ENCODE assay signal across 22 cellular contexts in genomic region chr7:97859606-97860204, GRCh38.
"Had no signal": no experiment of that assay in that cellular context is flagged by ENCODE, and none has a peak within 500 bp of the region (broad histone marks: within the 10 kb centered on the region; RNA-seq: fewer than 3 reads in every experiment).

No MANE protein-coding gene starts in this region.

- FAIRE-seq: islet of Langerhans had no signal

- H3K4me3 Mint-ChIP-seq: activated B cell treated with CpG ODN at 0.5 μM for 24 hours; activated CD4-positive, alpha-beta T cell treated with anti-CD3 and anti-CD28 coated beads, Interleukin-2, amount 10 ng/mL, durations not matched to agents 24 days and 14 days; activated CD8-positive, alpha-beta T cell treated with anti-CD3 and anti-CD28 coated beads for 36 hours; activated naive CD4-positive, alpha-beta T cell treated with anti-CD3 and anti-CD28 coated beads for 36 hours had no signal

- DNase-seq: activated B cell treated with CpG ODN at 0.5 μM for 24 hours; activated CD4-positive, alpha-beta T cell treated with anti-CD3 and anti-CD28 coated beads, Interleukin-2, amount 10 ng/mL, durations not matched to agents 24 days and 14 days; activated CD8-positive, alpha-beta T cell treated with anti-CD3 and anti-CD28 coated beads for 36 hours; activated naive CD4-positive, alpha-beta T cell treated with anti-CD3 and anti-CD28 coated beads for 36 hours; activated T-cell treated with anti-CD3 and anti-CD28 coated beads, Interleukin-2, amount 50 U/mL, for 1 hour; body of pancreas; central memory CD4-positive, alpha-beta T cell; cortex of kidney; effector CD4-positive, alpha-beta T cell; midbrain; occipital lobe; stimulated activated CD4-positive, alpha-beta T cell treated with anti-CD3 and anti-CD28 coated beads, Interleukin-2, amount 100 ng/mL, for 24 hours; stimulated activated naive CD8-positive, alpha-beta T cell treated with anti-CD3 and anti-CD28 coated beads, Interleukin-15, Interleukin-2, amounts not matched to agents 100 U/mL and 50 U/mL, for 24 hours; substantia nigra; tibial artery had no signal

- H3K27ac Mint-ChIP-seq: activated B cell treated with CpG ODN at 0.5 μM for 24 hours; activated CD4-positive, alpha-beta T cell treated with anti-CD3 and anti-CD28 coated beads, Interleukin-2, amount 10 ng/mL, durations not matched to agents 24 days and 14 days; activated CD8-positive, alpha-beta T cell treated with anti-CD3 and anti-CD28 coated beads for 36 hours; activated naive CD4-positive, alpha-beta T cell treated with anti-CD3 and anti-CD28 coated beads for 36 hours; activated T-helper 2 cell treated with anti-CD3 and anti-CD28 coated beads, Interferon-gamma antibody, Interleukin-2, Interleukin-4, amounts not matched to agents 10 μg/mL and 5 μg/mL and 100 μg/mL, durations not matched to agents 14 hours and 24 hours and 36 hours; progenitor cell of endocrine pancreas had no signal

- ATAC-seq: activated CD8-positive, alpha-beta T cell treated with anti-CD3 and anti-CD28 coated beads for 36 hours; body of pancreas; esophagus mucosa; left lobe of liver; stimulated activated naive CD8-positive, alpha-beta T cell treated with anti-CD3 and anti-CD28 coated beads, Interleukin-15, Interleukin-2, amounts not matched to agents 100 U/mL and 50 U/mL, for 24 hours had no signal

- H3K27me3 Mint-ChIP-seq: activated B cell treated with CpG ODN at 0.5 μM for 24 hours; activated CD4-positive, alpha-beta T cell treated with anti-CD3 and anti-CD28 coated beads, Interleukin-2, amount 10 ng/mL, durations not matched to agents 24 days and 14 days; activated CD8-positive, alpha-beta T cell treated with anti-CD3 and anti-CD28 coated beads for 36 hours; progenitor cell of endocrine pancreas had no signal

- H3K4me3 ChIP-seq: body of pancreas, hepatocyte, lung, tibial artery had no signal

- H3K9me3 Mint-ChIP-seq: activated B cell treated with CpG ODN at 0.5 μM for 24 hours; activated CD4-positive, alpha-beta T cell treated with anti-CD3 and anti-CD28 coated beads, Interleukin-2, amount 10 ng/mL, durations not matched to agents 24 days and 14 days; activated CD8-positive, alpha-beta T cell treated with anti-CD3 and anti-CD28 coated beads for 36 hours; activated naive CD4-positive, alpha-beta T cell treated with anti-CD3 and anti-CD28 coated beads for 36 hours; activated T-helper 2 cell treated with anti-CD3 and anti-CD28 coated beads, Interferon-gamma antibody, Interleukin-2, Interleukin-4, amounts not matched to agents 10 μg/mL and 5 μg/mL and 100 μg/mL, durations not matched to agents 14 hours and 24 hours and 36 hours had no signal

- H3K4me1 Mint-ChIP-seq: activated B cell treated with CpG ODN at 0.5 μM for 24 hours had no signal
